1 cellular context compared by ENCODE assay signal in the genomic region with DNA sequence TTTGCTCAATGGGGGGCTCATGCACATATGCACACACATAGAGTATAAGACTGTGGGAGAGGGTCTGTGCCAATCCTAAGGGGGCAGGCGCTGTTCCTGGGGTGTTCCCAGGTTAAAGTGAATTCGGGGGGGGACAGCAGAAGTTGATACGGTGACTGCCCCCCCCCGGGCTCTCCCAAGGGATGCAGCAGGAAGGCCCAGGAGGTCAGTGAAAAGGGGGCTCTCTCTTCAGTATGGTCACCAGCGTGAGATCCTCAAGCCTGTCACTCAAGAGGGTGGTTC.
TF ChIP-seq lines count a peak whose summit lies in the region.

No MANE protein-coding gene starts in this region.

TF ChIP-seq in GM23338, 12 proteins besides CTCF, POLR2A, EP300 and RAD21 (continued from another document):
- TF ChIP-seq ZNF462 (CRISPR knock-in tag; IDR thresholded peaks at IDR 0.05) (no peak), POLR2AphosphoS5 (IDR thresholded peaks at IDR 0.05; ENCODE audit: low read depth) (no peak), STAT1 (IDR thresholded peaks at IDR 0.05; ENCODE audit: unreplicated experiment) (no peak), ZNF331 (CRISPR knock-in tag; IDR thresholded peaks at IDR 0.05; ENCODE audit: low read depth) (no peak), CREB1 (CRISPR knock-in tag; IDR thresholded peaks at IDR 0.05; ENCODE audit: low read depth) (no peak), ZNF114 (CRISPR knock-in tag; IDR thresholded peaks at IDR 0.05) (no peak), EZH2phosphoT487 (IDR thresholded peaks at IDR 0.05; ENCODE audit: unreplicated experiment) (no peak), JUNB (IDR thresholded peaks at IDR 0.05; ENCODE audit: unreplicated experiment) (no peak), NANOG (IDR thresholded peaks at IDR 0.05; ENCODE audit: borderline replicate concordance) (no peak)
- TF ChIP-seq, protein P1, sequence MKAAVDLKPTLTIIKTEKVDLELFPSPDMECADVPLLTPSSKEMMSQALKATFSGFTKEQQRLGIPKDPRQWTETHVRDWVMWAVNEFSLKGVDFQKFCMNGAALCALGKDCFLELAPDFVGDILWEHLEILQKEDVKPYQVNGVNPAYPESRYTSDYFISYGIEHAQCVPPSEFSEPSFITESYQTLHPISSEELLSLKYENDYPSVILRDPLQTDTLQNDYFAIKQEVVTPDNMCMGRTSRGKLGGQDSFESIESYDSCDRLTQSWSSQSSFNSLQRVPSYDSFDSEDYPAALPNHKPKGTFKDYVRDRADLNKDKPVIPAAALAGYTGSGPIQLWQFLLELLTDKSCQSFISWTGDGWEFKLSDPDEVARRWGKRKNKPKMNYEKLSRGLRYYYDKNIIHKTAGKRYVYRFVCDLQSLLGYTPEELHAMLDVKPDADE (IDR thresholded peaks at IDR 0.05) = no peak
- TF ChIP-seq, protein P2, sequence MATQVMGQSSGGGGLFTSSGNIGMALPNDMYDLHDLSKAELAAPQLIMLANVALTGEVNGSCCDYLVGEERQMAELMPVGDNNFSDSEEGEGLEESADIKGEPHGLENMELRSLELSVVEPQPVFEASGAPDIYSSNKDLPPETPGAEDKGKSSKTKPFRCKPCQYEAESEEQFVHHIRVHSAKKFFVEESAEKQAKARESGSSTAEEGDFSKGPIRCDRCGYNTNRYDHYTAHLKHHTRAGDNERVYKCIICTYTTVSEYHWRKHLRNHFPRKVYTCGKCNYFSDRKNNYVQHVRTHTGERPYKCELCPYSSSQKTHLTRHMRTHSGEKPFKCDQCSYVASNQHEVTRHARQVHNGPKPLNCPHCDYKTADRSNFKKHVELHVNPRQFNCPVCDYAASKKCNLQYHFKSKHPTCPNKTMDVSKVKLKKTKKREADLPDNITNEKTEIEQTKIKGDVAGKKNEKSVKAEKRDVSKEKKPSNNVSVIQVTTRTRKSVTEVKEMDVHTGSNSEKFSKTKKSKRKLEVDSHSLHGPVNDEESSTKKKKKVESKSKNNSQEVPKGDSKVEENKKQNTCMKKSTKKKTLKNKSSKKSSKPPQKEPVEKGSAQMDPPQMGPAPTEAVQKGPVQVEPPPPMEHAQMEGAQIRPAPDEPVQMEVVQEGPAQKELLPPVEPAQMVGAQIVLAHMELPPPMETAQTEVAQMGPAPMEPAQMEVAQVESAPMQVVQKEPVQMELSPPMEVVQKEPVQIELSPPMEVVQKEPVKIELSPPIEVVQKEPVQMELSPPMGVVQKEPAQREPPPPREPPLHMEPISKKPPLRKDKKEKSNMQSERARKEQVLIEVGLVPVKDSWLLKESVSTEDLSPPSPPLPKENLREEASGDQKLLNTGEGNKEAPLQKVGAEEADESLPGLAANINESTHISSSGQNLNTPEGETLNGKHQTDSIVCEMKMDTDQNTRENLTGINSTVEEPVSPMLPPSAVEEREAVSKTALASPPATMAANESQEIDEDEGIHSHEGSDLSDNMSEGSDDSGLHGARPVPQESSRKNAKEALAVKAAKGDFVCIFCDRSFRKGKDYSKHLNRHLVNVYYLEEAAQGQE (IDR thresholded peaks at IDR 0.05; ENCODE audit: unreplicated experiment) = no peak
TF ChIP-seq in GM23338: peak in this region for 0.
